Comparison of ENCODE assay signal across 21 cellular contexts in the genomic region with DNA sequence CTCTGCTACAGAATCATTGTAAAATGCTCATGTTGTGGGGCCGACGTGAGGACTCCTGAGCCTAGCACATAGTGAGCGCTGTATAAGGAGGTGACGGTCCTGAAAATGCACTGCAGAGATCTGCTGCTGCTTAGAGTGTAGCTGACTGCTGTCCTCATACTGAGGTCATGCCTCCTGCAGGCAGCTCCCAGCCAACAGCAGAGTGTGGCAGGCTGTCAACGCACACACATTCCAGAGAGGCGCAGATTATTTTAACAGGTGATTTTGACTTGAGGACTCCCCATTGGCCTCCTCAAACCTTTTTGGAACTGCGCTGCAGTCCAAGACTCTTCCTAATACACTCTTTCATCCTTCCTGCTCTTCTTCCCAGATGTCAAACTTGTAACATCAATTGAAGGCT.
"Had no signal": no experiment of that assay in that cellular context is flagged by ENCODE, and none has a peak within 500 bp of the region (broad histone marks: within the 10 kb centered on the region; RNA-seq: fewer than 3 reads in every experiment).

No MANE protein-coding gene starts in this region.

- H2AFZ ChIP-seq: neural progenitor cell had no signal

- DNase-seq: effector memory CD4-positive, alpha-beta T cell; gastrocnemius medialis; left colon; midbrain; nucleus accumbens; pancreas; right lobe of liver; stimulated activated CD4-positive, alpha-beta T cell treated with anti-CD3 and anti-CD28 coated beads, Interleukin-4, amount 100 ng/mL, for 1 hour; stimulated activated CD8-positive, alpha-beta memory T cell treated with anti-CD3 and anti-CD28 coated beads, Interleukin-4, amount 100 ng/mL, for 48 hours; stimulated activated naive CD8-positive, alpha-beta T cell treated with anti-CD3 and anti-CD28 coated beads, Interleukin-15, Interleukin-2, amounts not matched to agents 100 U/mL and 50 U/mL, for 24 hours; thyroid gland had no signal

- H3K4me3 ChIP-seq: esophagus muscularis mucosa, gastrocnemius medialis, neural progenitor cell, pancreas, right lobe of liver, suprapubic skin, thyroid gland had no signal

- H3K27me3 ChIP-seq: neural progenitor cell, right lobe of liver had no signal

- FAIRE-seq: endometrium, pancreas, urothelium cell line had no signal

- H3K4me1 ChIP-seq: esophagus muscularis mucosa, gastrocnemius medialis, neural progenitor cell, pancreas, right lobe of liver, suprapubic skin, thyroid gland had no signal

- H3K4me3 Mint-ChIP-seq: memory B cell; natural killer cell treated with Interleukin-12 subunit alpha and Interleukin-12 subunit beta and Interleukin-15 and Interleukin-18, amount 100 ng/mL, for 72 hours; neural progenitor cell; stimulated activated effector memory CD8-positive, alpha-beta T cell treated with anti-CD3 and anti-CD28 coated beads, Interleukin-12 subunit alpha, Interleukin-12 subunit beta, amount 100 ng/mL, for 72 hours; type B pancreatic cell had no signal

- H3K9me3 ChIP-seq: esophagus muscularis mucosa, gastrocnemius medialis, pancreas, right lobe of liver, suprapubic skin, thyroid gland had no signal

- H3K9ac ChIP-seq: neural progenitor cell had no signal

- H3K36me3 ChIP-seq: esophagus muscularis mucosa, gastrocnemius medialis, neural progenitor cell, pancreas, right lobe of liver, suprapubic skin, thyroid gland had no signal

- H3K4me2 ChIP-seq: neural progenitor cell had no signal

- ATAC-seq: gastrocnemius medialis; left colon; pancreas; right lobe of liver; stimulated activated effector memory CD8-positive, alpha-beta T cell treated with anti-CD3 and anti-CD28 coated beads, Interleukin-12 subunit alpha, Interleukin-12 subunit beta, amount 100 ng/mL, for 72 hours; stimulated activated naive CD8-positive, alpha-beta T cell treated with anti-CD3 and anti-CD28 coated beads, Interleukin-15, Interleukin-2, amounts not matched to agents 100 U/mL and 50 U/mL, for 24 hours had no signal

- H3K9me3 Mint-ChIP-seq: memory B cell; natural killer cell treated with Interleukin-12 subunit alpha and Interleukin-12 subunit beta and Interleukin-15 and Interleukin-18, amount 100 ng/mL, for 72 hours; neural progenitor cell; stimulated activated effector memory CD8-positive, alpha-beta T cell treated with anti-CD3 and anti-CD28 coated beads, Interleukin-12 subunit alpha, Interleukin-12 subunit beta, amount 100 ng/mL, for 72 hours; type B pancreatic cell had no signal

- H3K36me3 Mint-ChIP-seq: memory B cell; natural killer cell treated with Interleukin-12 subunit alpha and Interleukin-12 subunit beta and Interleukin-15 and Interleukin-18, amount 100 ng/mL, for 72 hours; neural progenitor cell; stimulated activated effector memory CD8-positive, alpha-beta T cell treated with anti-CD3 and anti-CD28 coated beads, Interleukin-12 subunit alpha, Interleukin-12 subunit beta, amount 100 ng/mL, for 72 hours; type B pancreatic cell had no signal

- H3K27ac ChIP-seq: esophagus muscularis mucosa, gastrocnemius medialis, neural progenitor cell, pancreas, right lobe of liver, suprapubic skin, thyroid gland had no signal

- H3K27ac Mint-ChIP-seq: memory B cell; natural killer cell treated with Interleukin-12 subunit alpha and Interleukin-12 subunit beta and Interleukin-15 and Interleukin-18, amount 100 ng/mL, for 72 hours; neural progenitor cell; progenitor cell of endocrine pancreas; stimulated activated effector memory CD8-positive, alpha-beta T cell treated with anti-CD3 and anti-CD28 coated beads, Interleukin-12 subunit alpha, Interleukin-12 subunit beta, amount 100 ng/mL, for 72 hours; type B pancreatic cell had no signal

- H3K4me1 Mint-ChIP-seq: memory B cell; neural progenitor cell; stimulated activated effector memory CD8-positive, alpha-beta T cell treated with anti-CD3 and anti-CD28 coated beads, Interleukin-12 subunit alpha, Interleukin-12 subunit beta, amount 100 ng/mL, for 72 hours had no signal
